Comparison of ENCODE assay signal across 8 cellular contexts in the genomic region with DNA sequence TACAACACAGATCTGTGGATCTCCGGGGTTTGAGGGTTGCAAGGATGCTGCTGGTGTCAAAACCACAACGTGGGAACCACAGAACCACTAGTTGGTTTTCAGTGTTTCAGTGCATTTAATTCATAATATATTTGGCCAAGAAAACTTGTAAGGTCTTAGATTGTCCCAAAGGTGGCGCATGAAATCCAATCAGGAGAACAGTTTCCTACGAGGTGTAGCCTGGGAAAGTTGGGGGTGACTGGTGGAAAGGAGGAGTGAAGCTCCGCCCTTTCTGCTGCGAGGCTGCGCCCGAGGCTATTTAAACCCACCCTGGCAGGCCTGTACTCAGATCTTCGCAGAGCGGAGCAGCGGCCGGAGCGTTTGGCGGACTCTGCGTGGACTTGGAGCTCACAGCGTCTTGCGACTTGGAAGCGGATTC. TPM values are rescaled to one million over a fixed set of nuclear protein-coding genes. Genes with fewer than 3 reads are reported as not detected.
DNase-seq lines count a peak whose midpoint lies in the region; ATAC-seq and TF ChIP-seq lines count a peak whose summit lies in the region.
"Not testable (repeated sequence)": the region's sequence is repeated elsewhere in the genome, so short reads cannot be mapped to it uniquely, and the experiment has no call there.

No MANE protein-coding gene starts in this region.

- ATAC-seq in left colon, result not testable (repeated sequence)

- H3K27ac ChIP-seq in fibroblast of lung (ENCODE audit: insufficient read depth, low read length); prostate gland; tibial artery: not testable (repeated sequence)

- TF ChIP-seq POLR2A in prostate gland (IDR thresholded peaks at IDR 0.05), result not testable (repeated sequence)

- H3K4me1 ChIP-seq in adipocyte (ENCODE audit: control insufficient read depth, insufficient read depth, low read length); fibroblast of lung (ENCODE audit: control insufficient read depth, extremely low read depth, insufficient read depth, low read length); prostate gland (replicated peaks); tibial artery: not testable (repeated sequence)

- H3K9me3 ChIP-seq in adipocyte (ENCODE audit: control insufficient read depth, low read length); fibroblast of lung (ENCODE audit: control insufficient read depth, insufficient read depth, low read depth, low read length); prostate gland; tibial artery: not testable (repeated sequence)

- intact Hi-C loops in left colon (cut with DNase I, micrococcal nuclease); prostate gland (cut with DNase I); tibial artery (cut with DNase I; ENCODE audit: low total_unique reads): not testable (repeated sequence)

- not testable (repeated sequence) for H3K9ac ChIP-seq in adipocyte (ENCODE audit: low read length); fibroblast of lung (ENCODE audit: insufficient read depth, low read length)

- not testable (repeated sequence) for H3K4me2 ChIP-seq in fibroblast of lung (ENCODE audit: extremely low read depth, insufficient read depth, low read length)

- not testable (repeated sequence) for H4K20me1 ChIP-seq in fibroblast of lung (ENCODE audit: control insufficient read depth, extremely low read depth, insufficient read depth, low read length)

- WGBS in prostate gland, result 84% methylated on average over 18 of the region's 18 CpGs

- H3K36me3 ChIP-seq in adipocyte (ENCODE audit: control insufficient read depth, insufficient read depth, low read length, severe bottlenecking); fibroblast of lung (ENCODE audit: control insufficient read depth, insufficient read depth, low read length); prostate gland; tibial artery: not testable (repeated sequence)

- not testable (repeated sequence) for H3K79me2 ChIP-seq in fibroblast of lung (ENCODE audit: control insufficient read depth, insufficient read depth, low read length)

- DNase-seq in EL, result peak; percentile 11
- DNase-seq in NCI-H460 (ENCODE audit: extremely low read depth, low read depth), result peak; percentile 61
- peak; percentile 34 to 40 for DNase-seq in activated CD4-positive, alpha-beta T cell treated with anti-CD3 and anti-CD28 coated beads, Interleukin-2, amount 50 U/mL, for 24 hours (ENCODE audit: low read depth in 1 of 2, low spot score in 1 of 2)
- DNase-seq in adipocyte (ENCODE audit: low read depth), result peak; percentile 6
- DNase-seq in fibroblast of lung (ENCODE audit: low read depth in 2 of 2), result peak; percentile 1 to 25
- DNase-seq in left colon, result peak; percentile 37 to 39
- peak; percentile 70 for DNase-seq in prostate gland (ENCODE audit: low spot score)
- DNase-seq in tibial artery, result peak; percentile 68 to 79

- H2AFZ ChIP-seq in fibroblast of lung (ENCODE audit: low read length), result not testable (repeated sequence)

- H3K4me3 ChIP-seq in adipocyte (ENCODE audit: low read length); fibroblast of lung (replicated peaks in 1 of 4; ENCODE audit: control extremely low read depth in 1 of 4, insufficient read depth in 1 of 4, low read depth in 3 of 4, low read length in 4 of 4); prostate gland; tibial artery: not testable (repeated sequence)

- not testable (repeated sequence) for TF ChIP-seq CTCF in fibroblast of lung (conservative IDR thresholded peaks at IDR 0.05 in 1 of 2, IDR thresholded peaks at IDR 0.05 in 1 of 2; ENCODE audit: low read depth in 1 of 2, low read length in 2 of 2); prostate gland (IDR thresholded peaks at IDR 0.05); tibial artery (IDR thresholded peaks at IDR 0.05)

- not testable (repeated sequence) for H3K27me3 ChIP-seq in adipocyte (replicated peaks; ENCODE audit: control insufficient read depth, insufficient read depth, low read length); fibroblast of lung (ENCODE audit: control insufficient read depth, insufficient read depth, low read length); prostate gland (replicated peaks; ENCODE audit: insufficient read depth); tibial artery

RNA-seq across cellular contexts. Expression of a gene that starts 27.3 kb away (rescaled TPM):
- 206 and 211 TPM in 2 replicates for total RNA-seq in NCI-H460 (2014; rRNA removed; shearing (Covaris generic))
- polyA plus RNA-seq in NCI-H460 (2014; cell fraction: nucleus; rRNA removed), result 145 and 159 TPM in 2 replicates
- total RNA-seq in fibroblast of lung, result 57.0 and 69.2 TPM in 2 replicates
- polyA plus RNA-seq in fibroblast of lung, result 87.5 and 103 TPM in 2 replicates
- polyA plus RNA-seq in fibroblast of lung (2012), result 60.9 and 80.5 TPM in 2 replicates
- 4.1 and 4.2 TPM in 2 replicates for polyA minus RNA-seq in fibroblast of lung (ENCODE audit: low replicate concordance)
- 10 to 100 TPM; 27.2 to 34.5 TPM for total RNA-seq in left colon
- total RNA-seq in prostate gland, result 10 to 100 TPM; 25.1 to 43.1 TPM

Comparison
In these comparisons a context has a peak if more than half of its experiments do, and no peak if none do; other contexts are left out.
1. DNase-seq: peak in every context shown above with its lines; median percentile 74 in tibial artery; 70 in prostate gland; 61 in NCI-H460; 38 in left colon; 37 in activated CD4-positive, alpha-beta T cell treated with anti-CD3 and anti-CD28 coated beads, Interleukin-2, amount 50 U/mL, for 24 hours; 13 in fibroblast of lung; 11 in EL; 6 in adipocyte.